ENCODE assay signal across 8 cellular contexts in genomic region chr10:58282615-58283014, GRCh38. TPM values are rescaled to one million over a fixed set of nuclear protein-coding genes. Genes with fewer than 3 reads are reported as not detected.
DNase-seq lines count a peak whose midpoint lies in the region; ATAC-seq, FAIRE-seq and TF ChIP-seq lines count a peak whose summit lies in the region.

No MANE protein-coding gene starts in this region.

- H3K27ac ChIP-seq in Karpas-422 (ENCODE audit: low read length) (no peak overlapping the region), SJCRH30 (no peak overlapping the region), adrenal gland (no peak overlapping the region)

- no peaks in the 10 kb centered on the region for H3K9me2 ChIP-seq in Karpas-422 (replicated peaks; ENCODE audit: insufficient read depth, low read length)

- H3K9ac ChIP-seq in Karpas-422 (ENCODE audit: low read length), result no peak overlapping the region

- H3K4me1 ChIP-seq in Karpas-422 (ENCODE audit: low read length) (peaks cover 18% of the 10 kb centered on the region), SJCRH30 (no peaks in the 10 kb centered on the region; the same call in none of the 2 replicates), adrenal gland (replicated peaks in 1 of 2) (peaks cover 0 to 8% of the 10 kb centered on the region in 2 donors)

- H3K27me3 ChIP-seq in Karpas-422 (ENCODE audit: low read length), result no peaks in the 10 kb centered on the region
- no peaks in the 10 kb centered on the region for H3K27me3 ChIP-seq in SJCRH30
- no peaks in the 10 kb centered on the region for H3K27me3 ChIP-seq in adrenal gland

- TF ChIP-seq POLR2A in adrenal gland (IDR thresholded peaks at IDR 0.05), result no peak

- no peak for TF ChIP-seq CTCF in GM12864 (IDR thresholded peaks at IDR 0.05; ENCODE audit: low read depth, low read length, missing control alignments)
- TF ChIP-seq CTCF in astrocyte of the spinal cord (IDR thresholded peaks at IDR 0.05; ENCODE audit: low read depth, low read length), result no peak
- TF ChIP-seq CTCF in adrenal gland (IDR thresholded peaks at IDR 0.05), result no peak

- H4K20me1 ChIP-seq in Karpas-422 (ENCODE audit: insufficient read depth, low read depth, low read length), result no peaks in the 10 kb centered on the region

- H3K9me3 ChIP-seq in Karpas-422 (ENCODE audit: low read length) (no peaks in the 10 kb centered on the region), SJCRH30 (replicated peaks) (no peaks in the 10 kb centered on the region), adrenal gland (replicated peaks in 1 of 3) (peaks cover 0 to 5% (median 0%) of the 10 kb centered on the region in 3 donors)

- in situ Hi-C loops in astrocyte of the spinal cord (cut with HindIII; ENCODE audit: low sequenced_read_pairs), result no loop called here

- H3K79me2 ChIP-seq in Karpas-422 (ENCODE audit: low read length), result peaks cover 76% of the 10 kb centered on the region

- peak; percentile 61 for DNase-seq in GM12864 (ENCODE audit: low read depth)
- DNase-seq in astrocyte of the spinal cord (ENCODE audit: low read depth, low spot score), result peak; percentile 32
- DNase-seq in urothelium cell line (ENCODE audit: low spot score), result no peak
- DNase-seq in Karpas-422, result no peak
- no peak for DNase-seq in SJCRH30
- no peak for DNase-seq in adrenal gland

- ATAC-seq in GM21515 (IDR thresholded peaks at IDR 0.05; ENCODE audit: unreplicated experiment) (peak; percentile 98), HG03565 (IDR thresholded peaks at IDR 0.05; ENCODE audit: unreplicated experiment) (peak; percentile 99)

- peak; percentile 17 for FAIRE-seq in urothelium cell line (lab: Jason Lieb, UNC)

- peaks cover 40% of the 10 kb centered on the region for H3K36me3 ChIP-seq in Karpas-422 (ENCODE audit: insufficient read depth, low read length)
- peaks cover 17% of the 10 kb centered on the region for H3K36me3 ChIP-seq in SJCRH30
- no peaks in the 10 kb centered on the region for H3K36me3 ChIP-seq in adrenal gland (replicated peaks in 1 of 2)

- H3K4me3 ChIP-seq in GM12864 (ENCODE audit: low read depth, low read length), result no peak overlapping the region
- no peak overlapping the region for H3K4me3 ChIP-seq in astrocyte of the spinal cord (ENCODE audit: low read depth, low read length)
- no peak overlapping the region for H3K4me3 ChIP-seq in Karpas-422 (ENCODE audit: low read length)
- no peak overlapping the region for H3K4me3 ChIP-seq in SJCRH30
- no peak overlapping the region for H3K4me3 ChIP-seq in adrenal gland

- intact Hi-C loops in adrenal gland (cut with DNase I), result no loop called here

- 72 to 74% (median 72%) methylated on average over 3 of the region's 3 CpGs for WGBS in adrenal gland, 4 donors

- H3K4me2 ChIP-seq in Karpas-422 (ENCODE audit: low read depth, low read length, poor library complexity, severe bottlenecking), result no peak overlapping the region

- H2AFZ ChIP-seq in Karpas-422 (ENCODE audit: low read length), result no peak overlapping the region

RNA-seq across cellular contexts. Expression of gene CISD1, which starts 13.7 kb away (rescaled TPM):
- 35.8 and 74.1 TPM in 2 replicates for total RNA-seq in Karpas-422 (2014; rRNA removed; shearing (Covaris generic); ENCODE audit: low replicate concordance)
- total RNA-seq in SJCRH30 (2014; rRNA removed; shearing (Covaris generic)), result 43.2 and 45.0 TPM in 2 replicates
- total RNA-seq in adrenal gland, result 10 to 100 TPM; 11.0 to 63.1 (median 40.4) TPM
- 100 to 1,000 TPM in 1 of 3 donors, 10 to 100 TPM in 2; 10.5 to 138 (median 11.6) TPM for polyA plus RNA-seq in adrenal gland

RNA-seq across cellular contexts. Expression of gene IPMK, which starts 14.9 kb away (rescaled TPM):
- total RNA-seq in Karpas-422 (2014; rRNA removed; shearing (Covaris generic); ENCODE audit: low replicate concordance), result 13.7 and 25.2 TPM in 2 replicates
- total RNA-seq in SJCRH30 (2014; rRNA removed; shearing (Covaris generic)), result 6.1 and 6.5 TPM in 2 replicates
- total RNA-seq in adrenal gland, result 1 to 10 TPM; 2.0 to 6.6 (median 5.1) TPM
- 1 to 10 TPM; 1.0 to 4.6 (median 1.3) TPM for polyA plus RNA-seq in adrenal gland

RNA-seq across cellular contexts. Expression of gene UBE2D1, which starts 52.2 kb away (rescaled TPM):
- 3.4 and 12.7 TPM in 2 replicates for total RNA-seq in Karpas-422 (2014; rRNA removed; shearing (Covaris generic); ENCODE audit: low replicate concordance)
- 13.6 and 15.4 TPM in 2 replicates for total RNA-seq in SJCRH30 (2014; rRNA removed; shearing (Covaris generic))
- total RNA-seq in adrenal gland, result 10 to 100 TPM; 11.5 to 33.8 (median 21.1) TPM
- polyA plus RNA-seq in adrenal gland, result 10 to 100 TPM in 2 of 3 donors, 1 to 10 TPM in 1; 9.2 to 25.2 (median 16.5) TPM

Comparison
In these comparisons a context has a peak if more than half of its experiments do, and no peak if none do; other contexts are left out.
1. DNase-seq: peak in GM12864 (single experiment) and astrocyte of the spinal cord (single experiment); none in urothelium cell line (single experiment), Karpas-422 (single experiment), SJCRH30 (0 of 2) and adrenal gland (0 of 7).